ENCODE assay signal across 8 cellular contexts in genomic region chr17:63699638-63700527, GRCh38. TPM values are rescaled to one million over a fixed set of nuclear protein-coding genes. Genes with fewer than 3 reads are reported as not detected.
DNase-seq lines count a peak whose midpoint lies in the region; ATAC-seq and TF ChIP-seq lines count a peak whose summit lies in the region.

Gene LIMD2 (minus strand): TSS chr17:63700125. CDS start chr17:63699298, 827 bp downstream.

- H3K4me3 Mint-ChIP-seq in natural killer cell = peak within 1 kb of the TSS; percentile 96
- H3K4me3 Mint-ChIP-seq in stimulated activated naive CD8-positive, alpha-beta T cell treated with anti-CD3 and anti-CD28 coated beads, Interleukin-15, Interleukin-2, amounts not matched to agents 100 ng/mL and 50 ng/mL, for 24 hours = peak within 1 kb of the TSS; percentile 88

- no peaks in the 10 kb centered on the region for H3K9me3 ChIP-seq in esophagus (ENCODE audit: control insufficient read depth in 2 of 2, insufficient read depth in 1 of 2, low read depth in 1 of 2, low read length in 1 of 2)

- H3K4me1 Mint-ChIP-seq in natural killer cell = peaks cover 62 to 66% of the 10 kb centered on the region in 2 donors
- peaks cover 70% of the 10 kb centered on the region for H3K4me1 Mint-ChIP-seq in stimulated activated naive CD8-positive, alpha-beta T cell treated with anti-CD3 and anti-CD28 coated beads, Interleukin-15, Interleukin-2, amounts not matched to agents 100 ng/mL and 50 ng/mL, for 24 hours (ENCODE audit: low read depth)

- WGBS in esophagus, 2 donors = 0 to 1% methylated on average over 46 to 133 of the region's 133 CpGs

- peak within 1 kb of the TSS; percentile 92 for H3K4me3 ChIP-seq in GM12865 (ENCODE audit: low read depth, low read length)
- H3K4me3 ChIP-seq in esophagus (ENCODE audit: low read depth in 1 of 2, low read length in 2 of 2) = peak within 1 kb of the TSS; percentile 52 to 58

- H3K4me1 ChIP-seq in esophagus (ENCODE audit: control insufficient read depth in 2 of 2, insufficient read depth in 2 of 2, low read length in 1 of 2) = peaks cover 6 to 8% of the 10 kb centered on the region in 2 donors

- peaks cover 5 to 7% of the 10 kb centered on the region in 2 donors for H3K36me3 ChIP-seq in esophagus (ENCODE audit: control insufficient read depth in 2 of 2, insufficient read depth in 2 of 2, low read length in 1 of 2)

- ATAC-seq in HG02981 (IDR thresholded peaks at IDR 0.05; ENCODE audit: unreplicated experiment) = peak; percentile 13
- peak; percentile 21 to 47 (median 46) for ATAC-seq in natural killer cell

- H3K27me3 ChIP-seq in esophagus (ENCODE audit: control insufficient read depth in 1 of 2, insufficient read depth in 2 of 2, low read length in 2 of 2) = no peaks in the 10 kb centered on the region

- H3K27ac ChIP-seq in esophagus (ENCODE audit: low read depth in 2 of 2, low read length in 1 of 2) = peak within 1 kb of the TSS; percentile 68 to 82

- no peaks in the 10 kb centered on the region for H3K9me3 Mint-ChIP-seq in natural killer cell
- H3K9me3 Mint-ChIP-seq in stimulated activated naive CD8-positive, alpha-beta T cell treated with anti-CD3 and anti-CD28 coated beads, Interleukin-15, Interleukin-2, amounts not matched to agents 100 ng/mL and 50 ng/mL, for 24 hours = no peaks in the 10 kb centered on the region

- TF ChIP-seq CTCF in GM12865 (IDR thresholded peaks at IDR 0.05; ENCODE audit: insufficient read depth, low read depth, low read length, missing control alignments) (no peak), natural killer cell (IDR thresholded peaks at IDR 0.05) (no peak)

- H3K36me3 Mint-ChIP-seq in natural killer cell = no peaks in the 10 kb centered on the region
- H3K36me3 Mint-ChIP-seq in stimulated activated naive CD8-positive, alpha-beta T cell treated with anti-CD3 and anti-CD28 coated beads, Interleukin-15, Interleukin-2, amounts not matched to agents 100 ng/mL and 50 ng/mL, for 24 hours (ENCODE audit: low read depth) = peaks cover 42% of the 10 kb centered on the region

- H3K27ac Mint-ChIP-seq in natural killer cell = peak within 1 kb of the TSS; percentile 97
- H3K27ac Mint-ChIP-seq in stimulated activated naive CD8-positive, alpha-beta T cell treated with anti-CD3 and anti-CD28 coated beads, Interleukin-15, Interleukin-2, amounts not matched to agents 100 ng/mL and 50 ng/mL, for 24 hours = peak within 1 kb of the TSS; percentile 97

- H3K27me3 Mint-ChIP-seq in natural killer cell (ENCODE audit: low read depth in 2 of 2) = no peaks in the 10 kb centered on the region
- no peaks in the 10 kb centered on the region for H3K27me3 Mint-ChIP-seq in stimulated activated naive CD8-positive, alpha-beta T cell treated with anti-CD3 and anti-CD28 coated beads, Interleukin-15, Interleukin-2, amounts not matched to agents 100 ng/mL and 50 ng/mL, for 24 hours

- DNase-seq in GM12865 (ENCODE audit: low read depth) (peak; percentile 88), NCI-H82 (lab: John Stamatoyannopoulos, UW) (peak; percentile 83), natural killer cell (peak; percentile 80), OCI-M2 (lab: John Stamatoyannopoulos, UW; ENCODE audit: unreplicated experiment) (no peak)
- peak; percentile 89 for DNase-seq in activated CD8-positive, alpha-beta memory T cell treated with anti-CD3 and anti-CD28 coated beads, Interleukin-2, amount 50 U/mL, for 48 hours

- intact Hi-C loops in natural killer cell (cut with micrococcal nuclease) = loop anchor here (2.0 to 5.0 kb wide), 5 partner anchors 73 to 148 kb away; partner anchors contain the start of genes CCDC47, DCAF7, FTSJ3 and MAP3K3

RNA-seq across cellular contexts. Expression of gene LIMD2, which starts in this region (rescaled TPM):
- 1 to 10 TPM; 4.6 to 6.3 TPM for polyA plus RNA-seq in esophagus
- 100 to 1,000 TPM; 513 to 546 (median 524) TPM for total RNA-seq in natural killer cell
